ENCODE assay signal across 11 cellular contexts in genomic region chr15:40995656-40996055, GRCh38.
"Had no signal": no experiment of that assay in that cellular context is flagged by ENCODE, and none has a peak within 500 bp of the region (broad histone marks: within the 10 kb centered on the region; RNA-seq: fewer than 3 reads in every experiment).

No MANE protein-coding gene starts in this region.

- DNase-seq: activated CD4-positive, alpha-beta T cell treated with anti-CD3 and anti-CD28 coated beads for 1 hour; activated effector memory CD4-positive, alpha-beta T cell treated with anti-CD3 and anti-CD28 coated beads, Interleukin-2, amount 50 U/mL, for 16 hours; effector memory CD8-positive, alpha-beta T cell; left colon; naive B cell; stimulated activated CD4-positive, alpha-beta T cell treated with anti-CD3 and anti-CD28 coated beads, Interleukin-2, amount 100 ng/mL, for 48 hours; stimulated activated naive B cell treated with anti-CD40 and anti-IgM and Interleukin-4, amounts not matched to agents 10 μg/mL and 1 μg/mL and 100 μg/mL, for 72 hours; T-helper 9 cell; upper lobe of right lung had no signal

- H3K27ac Mint-ChIP-seq: dendritic cell treated with granulocyte-macrophage colony-stimulating factor and Interleukin-4, amounts not matched to agents 40 ng/mL and 50 ng/mL, for 4 days; effector memory CD8-positive, alpha-beta T cell; stimulated activated naive B cell treated with anti-CD40 and anti-IgM and Interleukin-4, amounts not matched to agents 10 μg/mL and 1 μg/mL and 100 μg/mL, for 72 hours had no signal

- H3K4me3 Mint-ChIP-seq: dendritic cell treated with granulocyte-macrophage colony-stimulating factor and Interleukin-4, amounts not matched to agents 40 ng/mL and 50 ng/mL, for 4 days; effector memory CD8-positive, alpha-beta T cell; naive B cell; stimulated activated naive B cell treated with anti-CD40 and anti-IgM and Interleukin-4, amounts not matched to agents 10 μg/mL and 1 μg/mL and 100 μg/mL, for 72 hours had no signal

- H3K27me3 Mint-ChIP-seq: dendritic cell treated with granulocyte-macrophage colony-stimulating factor and Interleukin-4, amounts not matched to agents 40 ng/mL and 50 ng/mL, for 4 days; effector memory CD8-positive, alpha-beta T cell; naive B cell; stimulated activated naive B cell treated with anti-CD40 and anti-IgM and Interleukin-4, amounts not matched to agents 10 μg/mL and 1 μg/mL and 100 μg/mL, for 72 hours had no signal

- ATAC-seq: effector memory CD8-positive, alpha-beta T cell; esophagus mucosa; left colon; stimulated activated naive B cell treated with anti-CD40 and anti-IgM and Interleukin-4, amounts not matched to agents 10 μg/mL and 1 μg/mL and 100 μg/mL, for 72 hours; upper lobe of right lung had no signal

- H3K9me3 Mint-ChIP-seq: dendritic cell treated with granulocyte-macrophage colony-stimulating factor and Interleukin-4, amounts not matched to agents 40 ng/mL and 50 ng/mL, for 4 days; effector memory CD8-positive, alpha-beta T cell; naive B cell; stimulated activated naive B cell treated with anti-CD40 and anti-IgM and Interleukin-4, amounts not matched to agents 10 μg/mL and 1 μg/mL and 100 μg/mL, for 72 hours had no signal
